ENCODE assay signal across 1 cellular context in genomic region chr9:74331607-74332006, GRCh38.
TF ChIP-seq lines count a peak whose summit lies in the region.

No MANE protein-coding gene starts in this region.

TF ChIP-seq in HepG2, 621 proteins besides CTCF, POLR2A, EP300 and RAD21 (continued from another document):
- TF ChIP-seq ZNF646 (CRISPR knock-in tag; IDR thresholded peaks at IDR 0.05) (no peak), CHD4 (IDR thresholded peaks at IDR 0.05; ENCODE audit: borderline replicate concordance, low read length) (no peak), ZNF142 (CRISPR knock-in tag; IDR thresholded peaks at IDR 0.05) (no peak), ZNF605 (CRISPR knock-in tag; IDR thresholded peaks at IDR 0.05) (no peak), ZFAT (CRISPR knock-in tag; conservative IDR thresholded peaks at IDR 0.05) (no peak), MAFG (CRISPR knock-in tag; IDR thresholded peaks at IDR 0.05) (no peak), PHB2 (IDR thresholded peaks at IDR 0.05; ENCODE audit: partially characterized antibody) (no peak)
